ENCODE assay signal across 1 cellular context in genomic region chr6:52598123-52598823, GRCh38.
A peak's percentile ranks its signal among the peaks of the same experiment; 100 is the strongest.
TF ChIP-seq lines count a peak whose summit lies in the region.

No MANE protein-coding gene starts in this region.

TF ChIP-seq in HepG2, 621 proteins besides CTCF, POLR2A, EP300 and RAD21 (continued from another document and continues in another):
- TF ChIP-seq NRL (CRISPR knock-in tag; IDR thresholded peaks at IDR 0.05; ENCODE audit: borderline replicate concordance) (peak; percentile 67; the same call in 1 of the 2 replicates), ZNF557 (CRISPR knock-in tag; IDR thresholded peaks at IDR 0.05) (0 out of 2 replicates have a peak, but pooled peaks have one; percentile 86), GRHL1 (CRISPR knock-in tag; conservative IDR thresholded peaks at IDR 0.05) (no peak), FOSL2 (CRISPR knock-in tag; IDR thresholded peaks at IDR 0.05) (peak; percentile 79), ZNF501 (CRISPR knock-in tag; IDR thresholded peaks at IDR 0.05) (peak; percentile 97; the same call in 1 of the 2 replicates), AGO2 (optimal IDR thresholded peaks at IDR 0.05; ENCODE audit: low read depth, low read length) (no peak), ZNF841 (CRISPR knock-in tag; IDR thresholded peaks at IDR 0.05; ENCODE audit: borderline replicate concordance) (no peak), NFAT5 (CRISPR knock-in tag; IDR thresholded peaks at IDR 0.05) (no peak), JARID2 (CRISPR knock-in tag; IDR thresholded peaks at IDR 0.05; ENCODE audit: insufficient replicate concordance) (no peak), ZFY (CRISPR knock-in tag; IDR thresholded peaks at IDR 0.05) (no peak; the same call in none of the 2 replicates), ZNF382 (CRISPR knock-in tag; IDR thresholded peaks at IDR 0.05; ENCODE audit: borderline replicate concordance) (no peak), ARID5B (CRISPR knock-in tag; IDR thresholded peaks at IDR 0.05) (peak; percentile 92; the same call in 1 of the 2 replicates), PHF21A (CRISPR knock-in tag; IDR thresholded peaks at IDR 0.05) (peak; percentile 96), ZNF766 (CRISPR knock-in tag; IDR thresholded peaks at IDR 0.05; ENCODE audit: borderline replicate concordance) (0 out of 2 replicates have a peak, but pooled peaks have one; percentile 39), JUND (CRISPR knock-in tag; IDR thresholded peaks at IDR 0.05) (no peak), ZNF235 (CRISPR knock-in tag; IDR thresholded peaks at IDR 0.05; ENCODE audit: borderline replicate concordance) (no peak), TAF1 (CRISPR knock-in tag; IDR thresholded peaks at IDR 0.05) (peak; percentile 68; the same call in 1 of the 2 replicates), PRMT3 (CRISPR knock-in tag; IDR thresholded peaks at IDR 0.05; ENCODE audit: borderline replicate concordance, low read depth) (no peak), ZNF558 (CRISPR knock-in tag; IDR thresholded peaks at IDR 0.05; ENCODE audit: borderline replicate concordance) (0 out of 2 replicates have a peak, but pooled peaks have one; percentile 76), MAF1 (CRISPR knock-in tag; IDR thresholded peaks at IDR 0.05; ENCODE audit: borderline replicate concordance) (no peak), BRF2 (CRISPR knock-in tag; IDR thresholded peaks at IDR 0.05) (peak; percentile 79; the same call in 1 of the 2 replicates), ZNF574 (CRISPR knock-in tag; IDR thresholded peaks at IDR 0.05) (peak; percentile 75), ZNF569 (CRISPR knock-in tag; IDR thresholded peaks at IDR 0.05; ENCODE audit: borderline replicate concordance) (0 out of 2 replicates have a peak, but pooled peaks have one; percentile 68), ARNT (IDR thresholded peaks at IDR 0.05) (no peak), SP5 (CRISPR knock-in tag; IDR thresholded peaks at IDR 0.05; ENCODE audit: borderline replicate concordance, low read depth) (peak; percentile 42; the same call in 1 of the 2 replicates), PHF5A (CRISPR knock-in tag; IDR thresholded peaks at IDR 0.05; ENCODE audit: low read depth, unreplicated experiment) (peak; percentile 86), JUNB (CRISPR knock-in tag; IDR thresholded peaks at IDR 0.05; ENCODE audit: borderline replicate concordance) (no peak; the same call in 1 of the 2 replicates), GZF1 (CRISPR knock-in tag; IDR thresholded peaks at IDR 0.05) (no peak), SAFB2 (CRISPR knock-in tag; IDR thresholded peaks at IDR 0.05; ENCODE audit: borderline replicate concordance, low read depth) (no peak; the same call in 1 of the 2 replicates), ZNF761 (CRISPR knock-in tag; conservative IDR thresholded peaks at IDR 0.05) (peak; percentile 97), RBAK (CRISPR knock-in tag; IDR thresholded peaks at IDR 0.05) (no peak), SRF (IDR thresholded peaks at IDR 0.05; ENCODE audit: low read depth, low read length) (peak; percentile 71), MAZ (IDR thresholded peaks at IDR 0.05; ENCODE audit: borderline replicate concordance, low read depth, low read length) (peak; percentile 54; the same call in 1 of the 2 replicates), MAZ (CRISPR knock-in tag; IDR thresholded peaks at IDR 0.05; ENCODE audit: low read depth) (no peak; the same call in 1 of the 2 replicates), NCOA2 (CRISPR knock-in tag; IDR thresholded peaks at IDR 0.05) (peak; percentile 89), MXD4 (CRISPR knock-in tag; IDR thresholded peaks at IDR 0.05) (no peak), KLF9 (CRISPR knock-in tag; IDR thresholded peaks at IDR 0.05; ENCODE audit: low read depth) (no peak), CC2D1A (CRISPR knock-in tag; IDR thresholded peaks at IDR 0.05) (no peak), ATF7-NPFF (CRISPR knock-in tag; IDR thresholded peaks at IDR 0.05; ENCODE audit: low read depth) (peak; percentile 63), KAT8 (CRISPR knock-in tag; IDR thresholded peaks at IDR 0.05) (peak; percentile 93), ZNF317 (CRISPR knock-in tag; IDR thresholded peaks at IDR 0.05) (peak; percentile 78; the same call in 1 of the 2 replicates), ZNF883 (CRISPR knock-in tag; IDR thresholded peaks at IDR 0.05; ENCODE audit: not compliant biosample characterization) (peak; percentile 47), TRIM22 (IDR thresholded peaks at IDR 0.05) (no peak), REST (IDR thresholded peaks at IDR 0.05; ENCODE audit: borderline replicate concordance in 1 of 2, low read depth in 1 of 2, low read length in 2 of 2) (peak in 1 of 2 experiments; percentile 65; a peak in 1 of 4 replicates)
